ENCODE assay signal across 27 cellular contexts in genomic region chr4:106162278-106162677, GRCh38.
DNase-seq lines count a peak whose midpoint lies in the region; ATAC-seq, FAIRE-seq and TF ChIP-seq lines count a peak whose summit lies in the region.
"Had no signal": no experiment of that assay in that cellular context is flagged by ENCODE, and none has a peak within 500 bp of the region (broad histone marks: within the 10 kb centered on the region; RNA-seq: fewer than 3 reads in every experiment).

No MANE protein-coding gene starts in this region.

- no peak overlapping the region for H2AFZ ChIP-seq in K562 (ENCODE audit: low read depth, low read length)

- no peaks in the 10 kb centered on the region for H3K9me1 ChIP-seq in K562 (ENCODE audit: control insufficient read depth, insufficient read depth, low read length)

- TF ChIP-seq EP300 in K562 (IDR thresholded peaks at IDR 0.05; ENCODE audit: low read length): no peak

- POLR2A ChIA-PET in HEK293 (lab: Yijun Ruan, JAX): no interaction called here
- POLR2A ChIA-PET in K562 (lab: Yijun Ruan, JAX): no interaction called here

- no peak for FAIRE-seq in K562 (lab: Jason Lieb, UNC)
- FAIRE-seq: A204.1, GM12891, GM19239 had no signal

- H3K9me3 ChIP-seq in HEK293 (ENCODE audit: control insufficient read depth, insufficient read depth, low read depth, low read length) (no peaks in the 10 kb centered on the region), K562 (replicated peaks; ENCODE audit: control insufficient read depth, insufficient read depth, low read depth, low read length) (peaks cover 4% of the 10 kb centered on the region), SJCRH30 (replicated peaks) (no peaks in the 10 kb centered on the region)
- H3K9me3 ChIP-seq: BE2C had no signal

- no peak overlapping the region for H3K4me3 ChIP-seq in HEK293 (ENCODE audit: low read depth, low read length)
- no peak overlapping the region for H3K4me3 ChIP-seq in K562
- H3K4me3 ChIP-seq in SJCRH30: no peak overlapping the region
- H3K4me3 ChIP-seq: BLaER1 had no signal

- no peak for TF ChIP-seq RAD21 in K562 (CRISPR knock-in tag; conservative IDR thresholded peaks at IDR 0.05 in 1 of 2, IDR thresholded peaks at IDR 0.05 in 1 of 2)

- in situ Hi-C loops in K562 (cut with MboI): no loop called here

- ATAC-seq in K562 (no peak), GM19395 (IDR thresholded peaks at IDR 0.05; ENCODE audit: unreplicated experiment) (no peak)

- no peak overlapping the region for H3K27ac ChIP-seq in HEK293 (ENCODE audit: extremely low read depth, low read depth, low read length)
- no peak overlapping the region for H3K27ac ChIP-seq in K562 (ENCODE audit: extremely low read depth, low read depth, low read length)
- no peak overlapping the region for H3K27ac ChIP-seq in SJCRH30
- H3K27ac ChIP-seq: BLaER1 had no signal

- H3K9ac ChIP-seq in K562 (ENCODE audit: insufficient read depth in 1 of 2, low read depth in 2 of 2, low read length in 2 of 2): no peak overlapping the region
- H3K9ac ChIP-seq: BLaER1 had no signal

- no peaks in the 10 kb centered on the region for H3K79me2 ChIP-seq in K562 (ENCODE audit: control insufficient read depth, insufficient read depth, low read length)

- DNase-seq in OCI-M1 (lab: John Stamatoyannopoulos, UW) (peak; percentile 46), amniotic epithelial cell (ENCODE audit: low read depth) (peak; percentile 13), K562 (ENCODE audit: extremely low read depth in 1 of 4, low spot score in 3 of 4) (no peak), HPDE6-E6E7 (ENCODE audit: extremely low spot score) (no peak), germinal center (ENCODE audit: low spot score) (no peak), SJCRH30 (no peak)
- DNase-seq: 8988T; ACHN; BE2C; C1 segment of cervical spinal cord; CD4-positive, alpha-beta memory T cell; CD4-positive, CD25-positive, alpha-beta regulatory T cell; CD8-positive, alpha-beta memory T cell; COR-L47; DMS 273 treated with DMSO at 0.1 percent for 48 hours; DMS153; DMS53; DMS79; DND-41; EL; GDM1 had no signal

- TF ChIP-seq POLR2A in K562 (conservative IDR thresholded peaks at IDR 0.05): no peak

- no peaks in the 10 kb centered on the region for H4K20me1 ChIP-seq in K562 (replicated peaks; ENCODE audit: control insufficient read depth, insufficient read depth, low read length)
- H4K20me1 ChIP-seq: BLaER1 had no signal

- no peak overlapping the region for H3K4me2 ChIP-seq in K562 (ENCODE audit: insufficient read depth, low read length)
- H3K4me2 ChIP-seq: BLaER1 had no signal

- H3K27me3 ChIP-seq in K562 (ENCODE audit: control insufficient read depth in 2 of 2, insufficient read depth in 2 of 2, low read length in 2 of 2) (no peaks in the 10 kb centered on the region), SJCRH30 (no peaks in the 10 kb centered on the region)
- H3K27me3 ChIP-seq: BE2C, BLaER1 had no signal

- BruUV-seq in K562 (replicated peaks; lab: Mats Ljungman, UMichigan): no TSS peak

- intact Hi-C loops in K562 (cut with micrococcal nuclease): no loop called here

- TF ChIP-seq CTCF in HEK293 (tag by site-specific recombination; IDR thresholded peaks at IDR 0.05): no peak
- no peak for TF ChIP-seq CTCF in K562 (IDR thresholded peaks at IDR 0.05 in 2 of 3, conservative IDR thresholded peaks at IDR 0.05 in 1 of 3; ENCODE audit: insufficient read depth in 2 of 3, low read depth in 1 of 3, low read length in 3 of 3)

- CTCF ChIA-PET in HEK293 (lab: Yijun Ruan, JAX): interaction anchor here (0.6 kb wide), 1 partner anchor 453 kb away, joined by 3 read pairs; no protein-coding TSS in a partner anchor
- CTCF ChIA-PET in K562 (lab: Yijun Ruan, JAX; ENCODE audit: low intra/inter-chr PET ratio): no interaction called here

- H3K36me3 ChIP-seq in HEK293 (ENCODE audit: control insufficient read depth in 2 of 2, insufficient read depth in 1 of 2, low read length in 2 of 2) (no peaks in the 10 kb centered on the region), K562 (ENCODE audit: control insufficient read depth, insufficient read depth, low read length) (no peaks in the 10 kb centered on the region), SJCRH30 (0 out of 2 replicates have a peak, but pooled peaks cover 2% of the 10 kb centered on the region)
- H3K36me3 ChIP-seq: BE2C had no signal

- no peaks in the 10 kb centered on the region for H3K4me1 ChIP-seq in HEK293 (ENCODE audit: control insufficient read depth, insufficient read depth, low read length)
- no peaks in the 10 kb centered on the region for H3K4me1 ChIP-seq in K562 (replicated peaks in 1 of 2; ENCODE audit: control insufficient read depth in 2 of 2, insufficient read depth in 2 of 2, low read length in 2 of 2)
- H3K4me1 ChIP-seq in SJCRH30: peaks cover 11% of the 10 kb centered on the region
- H3K4me1 ChIP-seq: BE2C, BLaER1 had no signal

- WGBS in K562 (ENCODE audit: insufficient coverage, low coverage, missing lambda C conversion rate): 67% methylated on average over 3 of the region's 3 CpGs

TF ChIP-seq in HEK293, 187 proteins besides CTCF, POLR2A, EP300 and RAD21:
- TF ChIP-seq SETDB1 (IDR thresholded peaks at IDR 0.05; ENCODE audit: insufficient read length, low read length): peak; percentile 30
- TF ChIP-seq ZNF335 (tag by site-specific recombination; conservative IDR thresholded peaks at IDR 0.05): no peak

TF ChIP-seq in K562, 482 proteins besides CTCF, POLR2A, EP300 and RAD21 (continues in another document):
- TF ChIP-seq, protein P1, sequence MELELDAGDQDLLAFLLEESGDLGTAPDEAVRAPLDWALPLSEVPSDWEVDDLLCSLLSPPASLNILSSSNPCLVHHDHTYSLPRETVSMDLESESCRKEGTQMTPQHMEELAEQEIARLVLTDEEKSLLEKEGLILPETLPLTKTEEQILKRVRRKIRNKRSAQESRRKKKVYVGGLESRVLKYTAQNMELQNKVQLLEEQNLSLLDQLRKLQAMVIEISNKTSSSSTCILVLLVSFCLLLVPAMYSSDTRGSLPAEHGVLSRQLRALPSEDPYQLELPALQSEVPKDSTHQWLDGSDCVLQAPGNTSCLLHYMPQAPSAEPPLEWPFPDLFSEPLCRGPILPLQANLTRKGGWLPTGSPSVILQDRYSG (tag; conservative IDR thresholded peaks at IDR 0.05; ENCODE audit: low read depth): no peak
- TF ChIP-seq ZFPM2 (CRISPR knock-in tag; IDR thresholded peaks at IDR 0.05) (no peak), TAL1 (IDR thresholded peaks at IDR 0.05) (no peak), FOXM1 (IDR thresholded peaks at IDR 0.05; ENCODE audit: low read depth) (no peak), FOXM1 (CRISPR knock-in tag; IDR thresholded peaks at IDR 0.05; ENCODE audit: low read depth) (no peak), PRDM10 (IDR thresholded peaks at IDR 0.05; ENCODE audit: partially characterized antibody) (no peak), E2F8 (IDR thresholded peaks at IDR 0.05; ENCODE audit: low read depth, partially characterized antibody) (no peak), TRIM28 (IDR thresholded peaks at IDR 0.05) (peak; percentile 95), ZBTB7A (IDR thresholded peaks at IDR 0.05; ENCODE audit: borderline replicate concordance, control insufficient read depth, low read depth, low read length) (no peak), ZNF311 (CRISPR knock-in tag; IDR thresholded peaks at IDR 0.05) (no peak), SOX6 (IDR thresholded peaks at IDR 0.05) (no peak), ZNF695 (CRISPR knock-in tag; IDR thresholded peaks at IDR 0.05) (no peak), TGIF2 (CRISPR knock-in tag; IDR thresholded peaks at IDR 0.05) (no peak), SNRNP70 (optimal IDR thresholded peaks at IDR 0.05; ENCODE audit: low read depth, low read length) (no peak)

Comparison
In these comparisons a context has a peak if more than half of its experiments do, and no peak if none do; other contexts are left out.
1. DNase-seq: peak in OCI-M1 (single experiment) and amniotic epithelial cell (single experiment); none in K562 (0 of 4), HPDE6-E6E7 (single experiment), germinal center (single experiment) and SJCRH30 (0 of 2).
2. Of the 44 proteins assayed by ChIP-seq in both K562 and HEK293: peak only in K562: TRIM28; only in HEK293: SETDB1; in both: none; in neither: 42.